In genomic region chr1:26472901-26473845, GRCh38 we compare ENCODE assay signal across 8 cellular contexts. TPM values are rescaled to one million over a fixed set of nuclear protein-coding genes. Genes with fewer than 3 reads are reported as not detected.
DNase-seq lines count a peak whose midpoint lies in the region; TF ChIP-seq lines count a peak whose summit lies in the region.

No MANE protein-coding gene starts in this region.

- H3K27me3 ChIP-seq in CD4-positive, alpha-beta memory T cell (ENCODE audit: insufficient read depth, low read length): no peaks in the 10 kb centered on the region

- POLR2A ChIA-PET in CD4-positive, alpha-beta memory T cell (lab: Charles Lee; ENCODE audit: partially characterized antibody): interaction anchor here (0.6 to 4.5 kb wide), 17 partner anchors 9 to 476 kb away, joined by 3 to 54 read pairs (median 6); partner anchors contain the start of genes CD52, DHDDS and PDIK1L

- peak; percentile 95 to 96 (median 95) for DNase-seq in CD4-positive, alpha-beta memory T cell
- DNase-seq in GM20000 (ENCODE audit: low spot score): peak; percentile 99
- DNase-seq in HT-29 (ENCODE audit: low spot score): peak; percentile 91
- DNase-seq in NK-92 treated with Interleukin-12 subunit alpha and Interleukin-12 subunit beta, amount 100 ng/mL, for 24 hours (lab: John Stamatoyannopoulos, UW): peak; percentile 93
- peak; percentile 92 to 93 for DNase-seq in activated CD8-positive, alpha-beta memory T cell treated with anti-CD3 and anti-CD28 coated beads for 4 hours (ENCODE audit: low read depth in 2 of 2)
- DNase-seq in effector CD4-positive, alpha-beta T cell: peak; percentile 95
- peak; percentile 95 to 97 for DNase-seq in lung microvascular endothelial cell (ENCODE audit: low read depth in 2 of 2)
- DNase-seq in stimulated activated CD4-positive, alpha-beta T cell treated with anti-CD3 and anti-CD28 coated beads, TNF-alpha, amount 100 ng/mL, for 1 hour (ENCODE audit: low read depth in 3 of 3, low spot score in 1 of 3): peak; percentile 90 to 95 (median 93)

- H3K4me3 ChIP-seq in CD4-positive, alpha-beta memory T cell (ENCODE audit: low read length in 2 of 2): peak overlapping the region; percentile 53 to 85

- H3K4me1 Mint-ChIP-seq in CD4-positive, alpha-beta memory T cell: peaks cover 33 to 66% (median 46%) of the 10 kb centered on the region in 4 donors

- H3K9me3 Mint-ChIP-seq in CD4-positive, alpha-beta memory T cell: no peaks in the 10 kb centered on the region

- peak overlapping the region; percentile 96 for H3K27ac ChIP-seq in CD4-positive, alpha-beta memory T cell (ENCODE audit: low read depth, low read length)

- peaks cover 49% of the 10 kb centered on the region for H3K4me1 ChIP-seq in CD4-positive, alpha-beta memory T cell (ENCODE audit: insufficient read depth, low read length)

- H3K27ac Mint-ChIP-seq in CD4-positive, alpha-beta memory T cell: peak overlapping the region; percentile 82 to 100 (median 93)

- no peak for TF ChIP-seq CTCF in GM20000 (IDR thresholded peaks at IDR 0.05; ENCODE audit: extremely low read depth, missing control alignments)

- no peaks in the 10 kb centered on the region for H3K27me3 Mint-ChIP-seq in CD4-positive, alpha-beta memory T cell

- peaks cover 40% of the 10 kb centered on the region for H3K36me3 ChIP-seq in CD4-positive, alpha-beta memory T cell (ENCODE audit: insufficient read depth, low read length)

- H3K36me3 Mint-ChIP-seq in CD4-positive, alpha-beta memory T cell: peaks cover 40 to 62% of the 10 kb centered on the region in 2 donors

- no peaks in the 10 kb centered on the region for H3K9me3 ChIP-seq in CD4-positive, alpha-beta memory T cell (ENCODE audit: control insufficient read depth in 1 of 2, low read length in 2 of 2)

- intact Hi-C loops in CD4-positive, alpha-beta memory T cell (cut with micrococcal nuclease): loop anchor here (1.0 to 10.0 kb wide), 8 partner anchors 27 to 1038 kb away; partner anchors contain the start of genes CEP85, DHDDS, MACO1 and PDIK1L

- H3K4me3 Mint-ChIP-seq in CD4-positive, alpha-beta memory T cell: peak overlapping the region; percentile 83 to 92 (median 89)

- CTCF ChIA-PET in CD4-positive, alpha-beta memory T cell (lab: Charles Lee; ENCODE audit: partially characterized antibody): interaction anchor here (2.3 kb wide), 1 partner anchor 27 kb away, joined by 7 read pairs; no protein-coding TSS in a partner anchor

RNA-seq across cellular contexts. Expression of gene HMGN2, which starts 0.9 kb away (rescaled TPM):
- 100 to 1,000 TPM; 341 to 361 TPM for total RNA-seq in CD4-positive, alpha-beta memory T cell
- polyA plus RNA-seq in CD4-positive, alpha-beta memory T cell: 100 to 1,000 TPM; 566 to 681 TPM
- total RNA-seq in HT-29 (2014; rRNA removed; shearing (Covaris generic)): 449 and 531 TPM in 2 replicates
- total RNA-seq in lung microvascular endothelial cell: 70.4 and 173 TPM in 2 replicates

RNA-seq across cellular contexts. Expression of gene DHDDS, which starts 41.1 kb away (rescaled TPM):
- total RNA-seq in CD4-positive, alpha-beta memory T cell: 10 to 100 TPM; 44.4 to 46.2 TPM
- 10 to 100 TPM; 23.3 to 26.7 TPM for polyA plus RNA-seq in CD4-positive, alpha-beta memory T cell
- total RNA-seq in HT-29 (2014; rRNA removed; shearing (Covaris generic)): 36.0 and 43.9 TPM in 2 replicates
- 22.4 and 24.6 TPM in 2 replicates for total RNA-seq in lung microvascular endothelial cell

RNA-seq across cellular contexts. Expression of gene RPS6KA1, which starts 56.4 kb away (rescaled TPM):
- total RNA-seq in CD4-positive, alpha-beta memory T cell: 100 to 1,000 TPM; 106 to 108 TPM
- 100 to 1,000 TPM; 180 to 215 TPM for polyA plus RNA-seq in CD4-positive, alpha-beta memory T cell
- 72.6 and 79.8 TPM in 2 replicates for total RNA-seq in HT-29 (2014; rRNA removed; shearing (Covaris generic))
- total RNA-seq in lung microvascular endothelial cell: 10.9 and 12.0 TPM in 2 replicates

Comparison
In these comparisons a context has a peak if more than half of its experiments do, and no peak if none do; other contexts are left out.
1. Peak in every context shown above with its lines: DNase-seq, H3K4me3 ChIP-seq and H3K27ac ChIP-seq.